ENCODE assay signal across 1 cellular context in the genomic region with DNA sequence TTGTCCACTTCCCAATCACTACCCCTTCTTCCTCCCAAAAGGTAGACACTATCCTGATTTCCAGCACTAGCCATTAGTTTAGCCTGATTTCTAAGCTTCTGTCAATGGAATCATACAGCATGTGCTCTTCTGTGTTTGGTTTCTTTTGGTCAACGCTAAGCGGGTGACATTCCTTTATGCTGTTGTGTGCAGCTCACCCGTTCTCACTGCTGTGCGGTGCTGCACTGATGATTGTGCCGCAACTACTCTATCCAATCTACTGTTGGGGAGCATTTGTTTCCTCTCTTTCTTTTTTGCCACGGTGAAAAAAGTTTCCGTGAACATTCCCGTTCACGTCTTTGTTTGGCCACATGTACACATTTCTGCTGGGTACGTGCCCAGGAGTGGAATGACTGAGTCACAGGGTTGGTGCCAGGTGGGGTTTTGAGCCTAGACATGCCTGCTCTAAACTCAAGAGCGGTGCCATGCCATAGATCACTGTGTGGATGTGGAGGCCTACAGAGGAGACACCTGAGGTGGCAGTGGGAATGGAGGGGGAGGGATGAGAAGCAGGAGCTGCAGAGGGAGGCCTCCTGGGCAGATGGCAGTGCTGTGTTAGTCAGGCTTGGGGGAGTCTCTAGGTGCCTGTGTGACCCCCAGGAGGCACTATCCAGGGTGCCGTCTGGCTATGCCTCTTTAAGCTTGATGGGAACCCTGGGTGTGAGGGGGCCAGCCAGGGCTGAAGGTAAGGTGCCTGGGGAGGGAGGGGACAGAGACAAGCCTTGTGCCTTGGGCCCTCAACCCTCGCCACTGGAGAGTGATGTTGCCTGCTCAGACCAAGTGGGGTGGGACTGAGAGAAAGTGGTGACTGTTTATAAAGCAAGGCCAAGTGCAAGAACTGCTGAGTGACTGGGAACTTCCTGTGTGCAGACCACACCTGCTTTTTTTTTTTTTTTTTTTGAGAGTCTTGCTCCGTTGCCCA.
TF ChIP-seq lines count a peak whose summit lies in the region.

No MANE protein-coding gene starts in this region.

TF ChIP-seq in endothelial cell of umbilical vein, 7 proteins besides CTCF, POLR2A, EP300 and RAD21 (continued from another document):
- TF ChIP-seq EZH2 (IDR thresholded peaks at IDR 0.05; ENCODE audit: borderline replicate concordance, low read depth, low read length, severe bottlenecking) = no peak
- no peak for TF ChIP-seq GATA2 (IDR thresholded peaks at IDR 0.05; ENCODE audit: insufficient read depth, insufficient read length, low read depth, low read length)
